13 cellular contexts compared by ENCODE assay signal in genomic region chr4:34181311-34181808, GRCh38.
DNase-seq lines count a peak whose midpoint lies in the region; ATAC-seq, FAIRE-seq and TF ChIP-seq lines count a peak whose summit lies in the region.
"Had no signal": no experiment of that assay in that cellular context is flagged by ENCODE, and none has a peak within 500 bp of the region (broad histone marks: within the 10 kb centered on the region; RNA-seq: fewer than 3 reads in every experiment).

No MANE protein-coding gene starts in this region.

- FAIRE-seq in HTR-8/SVneo (lab: Jason Lieb, UNC): peak; percentile 48
- FAIRE-seq: colon, GM12892 had no signal

- no peak for TF ChIP-seq CTCF in AG09319 (IDR thresholded peaks at IDR 0.05; ENCODE audit: low read depth, low read length)
- TF ChIP-seq CTCF in astrocyte of the cerebellum (IDR thresholded peaks at IDR 0.05; ENCODE audit: low read depth, low read length, missing control alignments): no peak
- no peak for TF ChIP-seq CTCF in GM10266 (IDR thresholded peaks at IDR 0.05; ENCODE audit: control insufficient read depth, insufficient read depth, low read depth, missing control alignments)

- in situ Hi-C loops in astrocyte of the cerebellum (cut with HindIII; ENCODE audit: low sequenced_read_pairs): no loop called here

- no peak overlapping the region for H3K4me3 ChIP-seq in astrocyte of the cerebellum (ENCODE audit: low read depth, low read length)

- peak; percentile 55 for DNase-seq in AG09319 (ENCODE audit: extremely low read depth, low read depth)
- DNase-seq in HTR-8/SVneo (ENCODE audit: insufficient read length, low spot score): peak; percentile 26
- DNase-seq in astrocyte of the cerebellum (ENCODE audit: low read depth): peak; percentile 85
- DNase-seq in kidney glomerular epithelial cell (lab: John Stamatoyannopoulos, UW): peak; percentile 46
- DNase-seq in GM10266 (ENCODE audit: extremely low spot score): no peak
- no peak for DNase-seq in SW480 (ENCODE audit: low spot score)
- DNase-seq in substantia nigra (lab: John Stamatoyannopoulos, UW): no peak
- DNase-seq: activated B cell treated with CpG ODN at 0.5 μM for 24 hours, NCI-H2081 had no signal

- ATAC-seq in HG03196 (IDR thresholded peaks at IDR 0.05; ENCODE audit: unreplicated experiment): no peak
- ATAC-seq: Panc1 had no signal

- H3K27ac ChIP-seq in substantia nigra (ENCODE audit: low read depth, low read length, poor library complexity, severe bottlenecking): no peak overlapping the region

Comparison
In these comparisons a context has a peak if more than half of its experiments do, and no peak if none do; other contexts are left out.
1. DNase-seq: peak in AG09319 (single experiment), HTR-8/SVneo (single experiment), astrocyte of the cerebellum (single experiment) and kidney glomerular epithelial cell (single experiment); none in GM10266 (single experiment), SW480 (single experiment) and substantia nigra (0 of 49).